12 cellular contexts compared by ENCODE assay signal in genomic region chr22:17779286-17780115, GRCh38. TPM values are rescaled to one million over a fixed set of nuclear protein-coding genes. Genes with fewer than 3 reads are reported as not detected.
A peak's percentile ranks its signal among the peaks of the same experiment; 100 is the strongest.
DNase-seq lines count a peak whose midpoint lies in the region; ATAC-seq and TF ChIP-seq lines count a peak whose summit lies in the region.
"Had no signal": no experiment of that assay in that cellular context is flagged by ENCODE, and none has a peak within 500 bp of the region (broad histone marks: within the 10 kb centered on the region; RNA-seq: fewer than 3 reads in every experiment).

No MANE protein-coding gene starts in this region.

- no peaks in the 10 kb centered on the region for H3K9me3 Mint-ChIP-seq in CD4-positive, alpha-beta T cell
- H3K9me3 Mint-ChIP-seq in activated T-helper 17 cell treated with anti-CD3 and anti-CD28 coated beads, Interleukin-2, amount 50 U/mL, for 72 hours = no peaks in the 10 kb centered on the region

- ATAC-seq in CD4-positive, alpha-beta T cell (ENCODE audit: poor library complexity) = no peak
- ATAC-seq in HG03135 (IDR thresholded peaks at IDR 0.05; ENCODE audit: unreplicated experiment) (peak; percentile 33), GM18498 (IDR thresholded peaks at IDR 0.05; ENCODE audit: unreplicated experiment) (no peak)
- ATAC-seq in activated T-helper 17 cell treated with anti-CD3 and anti-CD28 coated beads, Interleukin-2, amount 50 U/mL, for 72 hours (replicated peaks) = no peak
- ATAC-seq: mucosa of descending colon had no signal

- H3K27ac Mint-ChIP-seq in CD4-positive, alpha-beta T cell = peak overlapping the region; percentile 96
- peak overlapping the region; percentile 70 for H3K27ac Mint-ChIP-seq in activated T-helper 17 cell treated with anti-CD3 and anti-CD28 coated beads, Interleukin-2, amount 50 U/mL, for 72 hours

- TF ChIP-seq POLR2A in GM18526 (IDR thresholded peaks at IDR 0.05; ENCODE audit: extremely low read depth, insufficient read length) = peak; percentile 55

- CTCF ChIA-PET in CD4-positive, alpha-beta T cell (lab: Charles Lee) = interaction anchor here (0.8 to 2.7 kb wide), 3 partner anchors 11 to 108 kb away, joined by 3 to 7 read pairs (median 4); no protein-coding TSS in a partner anchor

- no peaks in the 10 kb centered on the region for H3K27me3 Mint-ChIP-seq in CD4-positive, alpha-beta T cell
- H3K27me3 Mint-ChIP-seq in activated T-helper 17 cell treated with anti-CD3 and anti-CD28 coated beads, Interleukin-2, amount 50 U/mL, for 72 hours = no peaks in the 10 kb centered on the region

- no peak for TF ChIP-seq CTCF in CD4-positive, alpha-beta T cell (IDR thresholded peaks at IDR 0.05)

- H3K4me1 Mint-ChIP-seq in CD4-positive, alpha-beta T cell (ENCODE audit: low read depth) = peaks cover 67% of the 10 kb centered on the region
- H3K4me1 Mint-ChIP-seq in activated T-helper 17 cell treated with anti-CD3 and anti-CD28 coated beads, Interleukin-2, amount 50 U/mL, for 72 hours = peaks cover 40% of the 10 kb centered on the region

- intact Hi-C loops in CD4-positive, alpha-beta T cell (cut with DNase I, micrococcal nuclease) = loop anchor here (10.0 kb wide), 1 partner anchor 145 kb away; the partner anchor contains the start of gene BCL2L13 (in 2 of the 2)

- no peak overlapping the region for H3K27ac ChIP-seq in CD4-positive, alpha-beta T cell (ENCODE audit: low read depth, low read length)

- H3K9me3 ChIP-seq in CD4-positive, alpha-beta T cell (ENCODE audit: control insufficient read depth, low read length) = no peaks in the 10 kb centered on the region
- H3K9me3 ChIP-seq: mucosa of descending colon had no signal

- peak overlapping the region; percentile 27 for H3K4me3 Mint-ChIP-seq in CD4-positive, alpha-beta T cell
- H3K4me3 Mint-ChIP-seq in activated T-helper 17 cell treated with anti-CD3 and anti-CD28 coated beads, Interleukin-2, amount 50 U/mL, for 72 hours = peak overlapping the region; percentile 51

- POLR2A ChIA-PET in CD4-positive, alpha-beta T cell (lab: Charles Lee) = interaction anchor here (1.3 kb wide), 1 partner anchor 141 kb away, joined by 3 read pairs; the partner anchor contains the start of gene BCL2L13

- no peaks in the 10 kb centered on the region for H3K27me3 ChIP-seq in CD4-positive, alpha-beta T cell (ENCODE audit: control insufficient read depth, insufficient read depth, low read length)

- DNase-seq in CD4-positive, alpha-beta T cell = no peak
- DNase-seq in activated effector memory CD4-positive, alpha-beta T cell treated with Interleukin-2 at 50 U/mL for 16 hours = no peak
- no peak for DNase-seq in effector CD4-positive, alpha-beta T cell
- DNase-seq in stimulated activated CD4-positive, alpha-beta T cell treated with anti-CD3 and anti-CD28 coated beads, Interleukin-4, amount 100 ng/mL, for 1 hour = no peak
- DNase-seq: foreskin fibroblast; mucosa of descending colon; NCI-H187 treated with DMSO at 0.1 percent for 48 hours; stimulated activated CD4-positive, alpha-beta T cell treated with anti-CD3 and anti-CD28 coated beads, Interleukin-2, amount 100 ng/mL, for 24 hours had no signal

- peaks cover 14% of the 10 kb centered on the region for H3K36me3 Mint-ChIP-seq in CD4-positive, alpha-beta T cell (ENCODE audit: low read depth)
- no peaks in the 10 kb centered on the region for H3K36me3 Mint-ChIP-seq in activated T-helper 17 cell treated with anti-CD3 and anti-CD28 coated beads, Interleukin-2, amount 50 U/mL, for 72 hours (ENCODE audit: low read depth)

RNA-seq across cellular contexts. Expression of gene BID, which starts 5.2 kb away (rescaled TPM):
- total RNA-seq in CD4-positive, alpha-beta T cell = 10 to 100 TPM in 1 of 2 experiments, 1 to 10 TPM in 1; 8.9 to 10.3 TPM
- 10 to 100 TPM in 1 of 2 donors, 1 to 10 TPM in 1; 6.2 to 19.2 TPM for total RNA-seq in activated T-helper 17 cell treated with anti-CD3 and anti-CD28 coated beads, Interleukin-2, amount 50 U/mL, for 72 hours
